In genomic region chr17:15589563-15590536, GRCh38 we compare ENCODE assay signal across 9 cellular contexts. TPM values are rescaled to one million over a fixed set of nuclear protein-coding genes. Genes with fewer than 3 reads are reported as not detected.
DNase-seq lines count a peak whose midpoint lies in the region; ATAC-seq and TF ChIP-seq lines count a peak whose summit lies in the region.
"Not testable (repeated sequence)": the region's sequence is repeated elsewhere in the genome, so short reads cannot be mapped to it uniquely, and the experiment has no call there.
"Had no signal": no experiment of that assay in that cellular context is flagged by ENCODE, and none has a peak within 500 bp of the region (broad histone marks: within the 10 kb centered on the region; RNA-seq: fewer than 3 reads in every experiment).

No MANE protein-coding gene starts in this region.

- H3K27me3 Mint-ChIP-seq in activated CD4-positive, alpha-beta memory T cell treated with anti-CD3 and anti-CD28 coated beads for 36 hours; activated naive CD4-positive, alpha-beta T cell treated with anti-CD3 and anti-CD28 coated beads, Interleukin-2, amount 10 ng/mL, durations not matched to agents 7 days and 5 days; natural killer cell (ENCODE audit: low read depth in 2 of 2): not testable (repeated sequence)

- intact Hi-C loops in activated CD4-positive, alpha-beta memory T cell treated with anti-CD3 and anti-CD28 coated beads for 36 hours (cut with micrococcal nuclease); natural killer cell (cut with micrococcal nuclease): not testable (repeated sequence)

- H3K36me3 Mint-ChIP-seq in activated CD4-positive, alpha-beta memory T cell treated with anti-CD3 and anti-CD28 coated beads for 36 hours; activated naive CD4-positive, alpha-beta T cell treated with anti-CD3 and anti-CD28 coated beads, Interleukin-2, amount 10 ng/mL, durations not matched to agents 7 days and 5 days; natural killer cell: not testable (repeated sequence)

- H3K4me3 Mint-ChIP-seq in activated CD4-positive, alpha-beta memory T cell treated with anti-CD3 and anti-CD28 coated beads for 36 hours: peak overlapping the region; percentile 36
- H3K4me3 Mint-ChIP-seq in activated naive CD4-positive, alpha-beta T cell treated with anti-CD3 and anti-CD28 coated beads, Interleukin-2, amount 10 ng/mL, durations not matched to agents 7 days and 5 days: peak overlapping the region; percentile 46
- peak overlapping the region; percentile 78 for H3K4me3 Mint-ChIP-seq in natural killer cell

- ATAC-seq in GM18498 (IDR thresholded peaks at IDR 0.05; ENCODE audit: unreplicated experiment) (peak; percentile 63), GM19438 (IDR thresholded peaks at IDR 0.05; ENCODE audit: low read depth, unreplicated experiment) (peak; percentile 75), HG03135 (IDR thresholded peaks at IDR 0.05; ENCODE audit: unreplicated experiment) (peak; percentile 63), natural killer cell (peak; percentile 72 to 82 (median 74))
- ATAC-seq in stimulated activated naive CD8-positive, alpha-beta T cell treated with anti-CD3 and anti-CD28 coated beads, Interleukin-15, Interleukin-2, amounts not matched to agents 100 U/mL and 50 U/mL, for 24 hours: peak; percentile 78

- H3K9me3 Mint-ChIP-seq in activated CD4-positive, alpha-beta memory T cell treated with anti-CD3 and anti-CD28 coated beads for 36 hours; activated naive CD4-positive, alpha-beta T cell treated with anti-CD3 and anti-CD28 coated beads, Interleukin-2, amount 10 ng/mL, durations not matched to agents 7 days and 5 days; natural killer cell: not testable (repeated sequence)

- not testable (repeated sequence) for TF ChIP-seq CTCF in natural killer cell (IDR thresholded peaks at IDR 0.05)

- H3K4me1 Mint-ChIP-seq in activated CD4-positive, alpha-beta memory T cell treated with anti-CD3 and anti-CD28 coated beads for 36 hours (ENCODE audit: low read depth): peaks cover 29% of the 10 kb centered on the region
- H3K4me1 Mint-ChIP-seq in activated naive CD4-positive, alpha-beta T cell treated with anti-CD3 and anti-CD28 coated beads, Interleukin-2, amount 10 ng/mL, durations not matched to agents 7 days and 5 days: peaks cover 47% of the 10 kb centered on the region
- peaks cover 21 to 35% of the 10 kb centered on the region in 2 donors for H3K4me1 Mint-ChIP-seq in natural killer cell

- POLR2A ChIA-PET in activated CD4-positive, alpha-beta memory T cell treated with anti-CD3 and anti-CD28 coated beads for 36 hours (lab: Charles Lee): not testable (repeated sequence)

- CTCF ChIA-PET in activated CD4-positive, alpha-beta memory T cell treated with anti-CD3 and anti-CD28 coated beads for 36 hours (lab: Charles Lee); activated naive CD4-positive, alpha-beta T cell treated with anti-CD3 and anti-CD28 coated beads, Interleukin-2, amount 10 ng/mL, durations not matched to agents 7 days and 5 days (lab: Charles Lee): not testable (repeated sequence)

- not testable (repeated sequence) for H3K27ac Mint-ChIP-seq in activated CD4-positive, alpha-beta memory T cell treated with anti-CD3 and anti-CD28 coated beads for 36 hours
- H3K27ac Mint-ChIP-seq in activated naive CD4-positive, alpha-beta T cell treated with anti-CD3 and anti-CD28 coated beads, Interleukin-2, amount 10 ng/mL, durations not matched to agents 7 days and 5 days: peak overlapping the region; percentile 84
- H3K27ac Mint-ChIP-seq in natural killer cell: peak overlapping the region; percentile 4 to 51

- DNase-seq in NOMO-1 treated with DMSO at 0.1 percent for 48 hours (lab: John Stamatoyannopoulos, UW; ENCODE audit: unreplicated experiment): peak; percentile 18
- peak; percentile 62 for DNase-seq in activated CD4-positive, alpha-beta memory T cell treated with anti-CD3 and anti-CD28 coated beads for 36 hours
- DNase-seq in activated naive CD4-positive, alpha-beta T cell treated with anti-CD3 and anti-CD28 coated beads, Interleukin-2, amount 10 ng/mL, durations not matched to agents 7 days and 5 days: peak; percentile 54
- not testable (repeated sequence) for DNase-seq in natural killer cell
- DNase-seq in stimulated activated naive CD8-positive, alpha-beta T cell treated with anti-CD3 and anti-CD28 coated beads, Interleukin-15, Interleukin-2, amounts not matched to agents 100 U/mL and 50 U/mL, for 24 hours: peak; percentile 50

RNA-seq across cellular contexts. Expression of gene TVP23C, which starts 26.6 kb away (rescaled TPM):
- total RNA-seq in activated CD4-positive, alpha-beta memory T cell treated with anti-CD3 and anti-CD28 coated beads for 36 hours: 10 to 100 TPM; 10.8 to 11.3 TPM
- total RNA-seq in natural killer cell: 10 to 100 TPM; 28.2 to 45.4 (median 40.4) TPM

RNA-seq across cellular contexts. Expression of gene FBXW10B, which starts 29.7 kb away (rescaled TPM):
- total RNA-seq in activated CD4-positive, alpha-beta memory T cell treated with anti-CD3 and anti-CD28 coated beads for 36 hours: 1 to 10 TPM; 1.0 to 1.1 TPM
- total RNA-seq in natural killer cell: under 1 TPM in 1 of 3 donors, not detected in 2; 0.79 TPM
- total RNA-seq: GM23248 had no signal
